1 cellular context compared by ENCODE assay signal in the genomic region with DNA sequence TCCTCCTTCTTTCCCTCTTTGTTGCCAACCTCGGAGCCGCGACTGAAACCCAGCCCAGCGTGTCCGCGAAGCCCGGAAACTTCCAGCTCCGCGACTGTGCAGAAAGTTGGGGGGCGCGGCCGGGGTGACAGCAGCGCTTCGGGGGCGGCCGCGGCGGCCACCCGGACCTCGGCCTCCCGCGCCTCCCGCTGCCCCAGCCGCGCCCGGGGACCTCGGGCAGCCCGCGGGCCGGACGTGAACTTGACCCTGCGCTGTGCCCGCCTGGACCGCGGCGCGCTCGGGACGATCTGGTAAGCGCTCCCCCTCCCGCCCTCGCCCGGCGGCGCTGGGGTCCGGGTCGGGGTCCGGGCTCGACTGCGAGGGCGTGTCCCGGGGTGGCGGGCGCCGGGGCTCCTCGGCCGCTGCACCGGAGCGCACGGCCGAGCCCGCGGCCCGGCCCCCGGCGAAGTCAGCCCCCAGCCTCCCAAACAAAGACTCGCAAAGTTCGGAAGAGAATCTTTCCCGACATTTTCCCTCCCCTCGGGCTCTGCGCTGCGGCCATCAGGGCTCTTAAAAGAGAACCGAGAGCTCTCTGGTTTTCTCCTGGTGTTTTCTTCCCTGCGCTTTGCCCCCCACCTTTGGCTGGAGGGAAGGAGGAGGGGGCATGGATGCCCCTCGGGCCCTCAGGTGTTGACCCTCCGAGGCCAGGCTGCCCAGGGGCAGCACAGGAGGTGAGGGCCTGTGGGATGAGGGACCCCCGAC.
TF ChIP-seq lines count a peak whose summit lies in the region.

No MANE protein-coding gene starts in this region.

TF ChIP-seq in SK-N-SH, 30 proteins besides CTCF, POLR2A, EP300 and RAD21 (continued from another document):
- TF ChIP-seq POLR2AphosphoS5 (IDR thresholded peaks at IDR 0.05; ENCODE audit: low read depth, low read length) = no peak
- TF ChIP-seq RXRA (IDR thresholded peaks at IDR 0.05; ENCODE audit: borderline replicate concordance, low read depth) = no peak
- TF ChIP-seq SIN3A (IDR thresholded peaks at IDR 0.05; ENCODE audit: borderline replicate concordance, low read depth, low read length) = no peak
TF ChIP-seq in SK-N-SH: peak in this region for 0.
